8 cellular contexts compared by ENCODE assay signal in genomic region chr7:150451097-150451793, GRCh38. TPM values are rescaled to one million over a fixed set of nuclear protein-coding genes. Genes with fewer than 3 reads are reported as not detected.
DNase-seq lines count a peak whose midpoint lies in the region; ATAC-seq and TF ChIP-seq lines count a peak whose summit lies in the region.

No MANE protein-coding gene starts in this region.

- H4K8ac ChIP-seq in trophoblast cell (ENCODE audit: low read depth, low read length) = no peak overlapping the region

- no peak overlapping the region for H3K23ac ChIP-seq in trophoblast cell (ENCODE audit: low read length)

- no peak overlapping the region for H2BK120ac ChIP-seq in trophoblast cell (ENCODE audit: insufficient read depth, low read length, poor library complexity)

- peaks cover 28% of the 10 kb centered on the region for H3K27me3 Mint-ChIP-seq in HFFc6 (ENCODE audit: insufficient read depth)

- no CpG with 5 or more reads among the region's 19 CpGs for WGBS in trophoblast cell (ENCODE audit: extremely low coverage, insufficient coverage, insufficient read length)

- no peaks in the 10 kb centered on the region for H3K36me3 Mint-ChIP-seq in HFFc6 (ENCODE audit: low read depth)

- H3K4me1 Mint-ChIP-seq in HFFc6 (ENCODE audit: low read depth) = peaks cover 5% of the 10 kb centered on the region; the same call in 1 of the 2 replicates

- H3K18ac ChIP-seq in trophoblast cell (ENCODE audit: low read length) = no peak overlapping the region

- no peak overlapping the region for H2BK12ac ChIP-seq in trophoblast cell (ENCODE audit: low read length)

- H3K4me3 ChIP-seq in mucosa of rectum (ENCODE audit: low read length in 2 of 2) (peak overlapping the region; percentile 47 to 78), stomach smooth muscle (ENCODE audit: low read length in 2 of 2) (peak overlapping the region; percentile 40 to 68), trophoblast cell (ENCODE audit: low read depth, low read length) (no peak overlapping the region)

- no peak overlapping the region for H2AK5ac ChIP-seq in trophoblast cell (ENCODE audit: low read length)

- H3K4me2 ChIP-seq in trophoblast cell (ENCODE audit: low read length) = no peak overlapping the region

- no peak overlapping the region for H4K91ac ChIP-seq in trophoblast cell (ENCODE audit: low read depth, low read length)

- no peak overlapping the region for H3K4me3 Mint-ChIP-seq in HFFc6

- no peak overlapping the region for H4K12ac ChIP-seq in trophoblast cell (ENCODE audit: low read depth, low read length)

- H3K9me3 ChIP-seq in mucosa of rectum (ENCODE audit: control insufficient read depth in 2 of 2, low read length in 2 of 2) = no peaks in the 10 kb centered on the region
- H3K9me3 ChIP-seq in stomach smooth muscle (ENCODE audit: control insufficient read depth in 2 of 2, low read length in 2 of 2) = no peaks in the 10 kb centered on the region
- H3K9me3 ChIP-seq in trophoblast cell (ENCODE audit: insufficient read depth, low read depth, low read length) = peaks cover 1% of the 10 kb centered on the region

- H3K9ac ChIP-seq in mucosa of rectum (ENCODE audit: low read depth in 1 of 2, low read length in 2 of 2) (peak overlapping the region; percentile 51 to 70), stomach smooth muscle (ENCODE audit: low read length in 2 of 2) (peak overlapping the region; percentile 36 to 51), trophoblast cell (ENCODE audit: low read length) (no peak overlapping the region)

- no peaks in the 10 kb centered on the region for H3K9me3 Mint-ChIP-seq in HFFc6

- H2BK5ac ChIP-seq in trophoblast cell (ENCODE audit: low read depth, low read length, poor library complexity) = no peak overlapping the region

- no peak overlapping the region for H3K14ac ChIP-seq in trophoblast cell (ENCODE audit: low read length)

- DNase-seq in NCI-H2171 treated with DMSO at 0.1 percent for 48 hours (lab: John Stamatoyannopoulos, UW) = peak; percentile 49
- peak; percentile 25 for DNase-seq in activated naive CD8-positive, alpha-beta T cell treated with anti-CD3 and anti-CD28 coated beads, Interleukin-2, amount 50 U/mL, for 16 hours (ENCODE audit: low read depth, low spot score)
- no peak for DNase-seq in trophoblast cell
- DNase-seq in HFFc6 = no peak
- DNase-seq in NCI-H748 treated with DMSO at 0.1 percent for 48 hours (lab: John Stamatoyannopoulos, UW) = no peak

- H3K4me1 ChIP-seq in mucosa of rectum (ENCODE audit: control insufficient read depth in 2 of 2, insufficient read depth in 2 of 2, low read length in 2 of 2) (peaks cover 4 to 8% of the 10 kb centered on the region in 2 donors), stomach smooth muscle (ENCODE audit: control insufficient read depth, insufficient read depth, low read length) (peaks cover 6% of the 10 kb centered on the region), trophoblast cell (ENCODE audit: control insufficient read depth in 1 of 2, insufficient read depth in 2 of 2, low read length in 2 of 2) (no peaks in the 10 kb centered on the region)

- no peak overlapping the region for H3K4ac ChIP-seq in trophoblast cell (ENCODE audit: low read depth, low read length)

- no peak overlapping the region for H2AFZ ChIP-seq in trophoblast cell (ENCODE audit: insufficient read depth, low read length, poor library complexity)

- H3K79me1 ChIP-seq in trophoblast cell (ENCODE audit: low read length) = no peaks in the 10 kb centered on the region

- peaks cover 0 to 6% of the 10 kb centered on the region in 2 donors for H3K27me3 ChIP-seq in mucosa of rectum (ENCODE audit: control insufficient read depth in 2 of 2, insufficient read depth in 2 of 2, low read length in 2 of 2)
- peaks cover 5 to 7% of the 10 kb centered on the region in 2 donors for H3K27me3 ChIP-seq in stomach smooth muscle (ENCODE audit: control insufficient read depth in 1 of 2, insufficient read depth in 2 of 2, low read length in 2 of 2)
- H3K27me3 ChIP-seq in trophoblast cell (ENCODE audit: insufficient read depth, low read length) = no peaks in the 10 kb centered on the region

- peak; percentile 43 for ATAC-seq in GM19452 (IDR thresholded peaks at IDR 0.05; ENCODE audit: unreplicated experiment)

- no peaks in the 10 kb centered on the region for H3K36me3 ChIP-seq in mucosa of rectum (ENCODE audit: control insufficient read depth in 2 of 2, insufficient read depth in 2 of 2, low read length in 2 of 2)
- H3K36me3 ChIP-seq in stomach smooth muscle (ENCODE audit: control insufficient read depth in 2 of 2, insufficient read depth in 2 of 2, low read length in 2 of 2) = no peaks in the 10 kb centered on the region
- H3K36me3 ChIP-seq in trophoblast cell (ENCODE audit: control insufficient read depth in 1 of 2, insufficient read depth in 2 of 2, low read length in 2 of 2) = no peaks in the 10 kb centered on the region

- H3K27ac ChIP-seq in mucosa of rectum (ENCODE audit: low read depth in 2 of 2, low read length in 2 of 2) (peak overlapping the region; percentile 60 to 79), stomach smooth muscle (ENCODE audit: low read length) (peak overlapping the region; percentile 55), trophoblast cell (ENCODE audit: low read depth, low read length) (no peak overlapping the region)

- no peak for TF ChIP-seq CTCF in HFFc6 (IDR thresholded peaks at IDR 0.05)

- H3K27ac Mint-ChIP-seq in HFFc6 = no peak overlapping the region

- H3K79me2 ChIP-seq in trophoblast cell (ENCODE audit: control insufficient read depth, insufficient read depth, low read length, poor library complexity) = no peaks in the 10 kb centered on the region

RNA-seq across cellular contexts. Expression of gene GIMAP8, which starts 0.8 kb away (rescaled TPM):
- 0.01 and 0.03 TPM in 2 replicates for polyA plus RNA-seq in trophoblast cell (2013)
- not detected for total RNA-seq in HFFc6 (2021; fragmentation: NEBNext Ultra II Directional; extraction: Animal tissue kit (Norgen Biotek cat#: 25700))

Comparison
In these comparisons a context has a peak if more than half of its experiments do, and no peak if none do; other contexts are left out.
1. DNase-seq: peak in NCI-H2171 treated with DMSO at 0.1 percent for 48 hours (single experiment) and activated naive CD8-positive, alpha-beta T cell treated with anti-CD3 and anti-CD28 coated beads, Interleukin-2, amount 50 U/mL, for 16 hours (single experiment); none in trophoblast cell (0 of 2), HFFc6 (single experiment) and NCI-H748 treated with DMSO at 0.1 percent for 48 hours (single experiment).